Comparison of ENCODE assay signal across 8 cellular contexts in the genomic region with DNA sequence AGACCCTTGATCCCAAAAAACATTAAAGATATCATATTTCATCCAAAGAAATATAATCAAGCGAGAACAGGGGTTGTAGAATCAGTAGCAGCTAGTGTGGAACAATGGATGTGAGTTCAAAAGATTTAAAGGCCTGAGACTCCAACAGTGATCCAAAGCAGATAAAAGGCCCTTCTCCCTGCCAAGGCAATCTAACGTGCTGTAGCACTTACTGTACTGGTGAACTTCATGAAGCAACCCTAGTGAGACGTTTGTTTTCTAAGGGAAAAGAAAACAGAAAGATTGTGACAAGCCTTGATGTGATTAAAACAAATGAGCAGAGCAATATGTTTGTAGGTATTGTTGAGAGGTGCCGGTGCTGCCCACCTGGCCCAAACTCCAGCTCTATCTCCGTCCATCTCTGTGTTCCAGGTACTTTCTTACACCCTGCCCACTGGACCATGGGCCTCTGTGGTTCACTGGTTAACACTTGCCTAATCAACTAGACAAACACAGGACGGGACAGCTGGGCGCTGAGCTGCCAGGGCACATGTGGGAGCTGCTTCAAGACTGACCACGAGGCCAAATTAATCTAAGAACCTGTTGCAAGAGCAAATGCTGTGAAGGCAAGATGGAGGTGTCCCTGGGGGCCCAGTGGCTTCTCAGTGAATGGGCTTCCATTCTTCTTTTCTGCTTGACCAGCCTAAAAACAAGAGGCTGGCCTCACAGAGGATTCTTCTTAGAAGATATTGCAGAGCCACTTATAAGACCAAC.
A peak's percentile ranks its signal among the peaks of the same experiment; 100 is the strongest.
DNase-seq lines count a peak whose midpoint lies in the region; ATAC-seq and TF ChIP-seq lines count a peak whose summit lies in the region.

No MANE protein-coding gene starts in this region.

- ATAC-seq in left lobe of liver = peak; percentile 56
- no peak for ATAC-seq in upper lobe of left lung (ENCODE audit: low FRiP score in 2 of 2)
- ATAC-seq in GM19452 (IDR thresholded peaks at IDR 0.05; ENCODE audit: unreplicated experiment) = no peak

- H3K36me3 ChIP-seq in left ventricle myocardium inferior (no peaks in the 10 kb centered on the region), upper lobe of left lung (no peaks in the 10 kb centered on the region)

- no peak for TF ChIP-seq EP300 in upper lobe of left lung (IDR thresholded peaks at IDR 0.05)

- TF ChIP-seq CTCF in left ventricle myocardium inferior (IDR thresholded peaks at IDR 0.05; ENCODE audit: borderline replicate concordance) (no peak), upper lobe of left lung (IDR thresholded peaks at IDR 0.05) (no peak)

- H3K4me1 Mint-ChIP-seq in activated T-helper 2 cell treated with anti-CD3 and anti-CD28 coated beads, Interferon-gamma antibody, Interleukin-2, Interleukin-4, amounts not matched to agents 10 μg/mL and 5 μg/mL and 100 μg/mL, durations not matched to agents 14 hours and 24 hours and 36 hours (ENCODE audit: low read depth) = peaks cover 34% of the 10 kb centered on the region

- no peaks in the 10 kb centered on the region for H3K9me3 Mint-ChIP-seq in activated T-helper 2 cell treated with anti-CD3 and anti-CD28 coated beads, Interferon-gamma antibody, Interleukin-2, Interleukin-4, amounts not matched to agents 10 μg/mL and 5 μg/mL and 100 μg/mL, durations not matched to agents 14 hours and 24 hours and 36 hours

- H3K4me3 Mint-ChIP-seq in activated T-helper 2 cell treated with anti-CD3 and anti-CD28 coated beads, Interferon-gamma antibody, Interleukin-2, Interleukin-4, amounts not matched to agents 10 μg/mL and 5 μg/mL and 100 μg/mL, durations not matched to agents 14 hours and 24 hours and 36 hours (ENCODE audit: low read depth) = peak overlapping the region; percentile 54

- intact Hi-C loops in left ventricle myocardium inferior (cut with micrococcal nuclease) = loop anchor here (10.0 kb wide), 1 partner anchor 219 kb away; no protein-coding TSS in a partner anchor
- intact Hi-C loops in cardiac septum (cut with DNase I) = loop anchor here (10.0 kb wide), 1 partner anchor 71 kb away; no protein-coding TSS in a partner anchor
- intact Hi-C loops in activated T-helper 2 cell treated with anti-CD3 and anti-CD28 coated beads, Interferon-gamma antibody, Interleukin-2, Interleukin-4, amounts not matched to agents 10 μg/mL and 5 μg/mL and 100 μg/mL, durations not matched to agents 14 hours and 24 hours and 36 hours (cut with micrococcal nuclease) = loop anchor here (2.0 to 10.0 kb wide), 2 partner anchors 13 to 591 kb away; a partner anchor contains a TSS

- no peaks in the 10 kb centered on the region for H3K9me3 ChIP-seq in left ventricle myocardium inferior (replicated peaks)
- no peaks in the 10 kb centered on the region for H3K9me3 ChIP-seq in upper lobe of left lung

- H3K27ac Mint-ChIP-seq in activated T-helper 2 cell treated with anti-CD3 and anti-CD28 coated beads, Interferon-gamma antibody, Interleukin-2, Interleukin-4, amounts not matched to agents 10 μg/mL and 5 μg/mL and 100 μg/mL, durations not matched to agents 14 hours and 24 hours and 36 hours = peak overlapping the region; percentile 45

- no peaks in the 10 kb centered on the region for H3K27me3 Mint-ChIP-seq in activated T-helper 2 cell treated with anti-CD3 and anti-CD28 coated beads, Interferon-gamma antibody, Interleukin-2, Interleukin-4, amounts not matched to agents 10 μg/mL and 5 μg/mL and 100 μg/mL, durations not matched to agents 14 hours and 24 hours and 36 hours (ENCODE audit: low read depth)

- peak overlapping the region; percentile 98 for H3K27ac ChIP-seq in left ventricle myocardium inferior (replicated peaks)
- H3K27ac ChIP-seq in upper lobe of left lung = peak overlapping the region; percentile 93 to 96 (median 94)

- no peaks in the 10 kb centered on the region for H3K27me3 ChIP-seq in left ventricle myocardium inferior (ENCODE audit: low read depth)
- H3K27me3 ChIP-seq in upper lobe of left lung = no peaks in the 10 kb centered on the region

- H3K4me1 ChIP-seq in left ventricle myocardium inferior = peaks cover 50% of the 10 kb centered on the region
- peaks cover 11 to 34% (median 22%) of the 10 kb centered on the region in 4 donors for H3K4me1 ChIP-seq in upper lobe of left lung

- WGBS in upper lobe of left lung, 2 donors = 88% methylated on average over 8 of the region's 8 CpGs

- no peaks in the 10 kb centered on the region for H3K36me3 Mint-ChIP-seq in activated T-helper 2 cell treated with anti-CD3 and anti-CD28 coated beads, Interferon-gamma antibody, Interleukin-2, Interleukin-4, amounts not matched to agents 10 μg/mL and 5 μg/mL and 100 μg/mL, durations not matched to agents 14 hours and 24 hours and 36 hours (ENCODE audit: low read depth)

- no peak for TF ChIP-seq POLR2A in upper lobe of left lung (IDR thresholded peaks at IDR 0.05)

- no peak for DNase-seq in left ventricle myocardium inferior
- no peak for DNase-seq in cardiac septum (ENCODE audit: low spot score)
- DNase-seq in activated T-helper 2 cell treated with anti-CD3 and anti-CD28 coated beads, Interferon-gamma antibody, Interleukin-2, Interleukin-4, amounts not matched to agents 10 μg/mL and 5 μg/mL and 100 μg/mL, durations not matched to agents 14 hours and 24 hours and 36 hours (ENCODE audit: low spot score) = no peak
- peak; percentile 49 for DNase-seq in left lobe of liver (ENCODE audit: low spot score)
- DNase-seq in upper lobe of left lung = peak in 1 of 2 donors; percentile 3
- no peak for DNase-seq in AML-193 (lab: John Stamatoyannopoulos, UW)
- DNase-seq in SHP77 (lab: John Stamatoyannopoulos, UW) = no peak

- no peak overlapping the region for H3K4me3 ChIP-seq in left ventricle myocardium inferior
- no peak overlapping the region for H3K4me3 ChIP-seq in upper lobe of left lung
